28 cellular contexts compared by ENCODE assay signal in the genomic region with DNA sequence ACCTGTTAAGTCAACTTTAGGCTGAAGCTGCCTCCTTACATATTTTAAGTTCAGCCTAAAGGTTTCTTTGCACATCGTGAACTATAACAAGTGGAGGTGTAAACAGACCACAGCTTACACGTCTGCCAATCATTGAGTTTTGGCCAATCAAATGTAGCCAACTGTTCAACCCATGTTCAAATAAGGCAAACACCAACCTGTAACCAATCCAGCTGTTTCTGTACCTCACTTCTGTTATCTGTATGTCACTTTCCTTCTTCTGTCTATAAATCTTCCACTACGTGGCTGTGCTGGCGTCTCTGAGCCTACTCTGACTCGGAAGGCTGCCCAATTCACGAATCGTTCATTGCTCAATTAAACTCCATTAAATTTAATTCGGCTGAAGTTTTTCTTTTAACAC.
"Had no signal": no experiment of that assay in that cellular context is flagged by ENCODE, and none has a peak within 500 bp of the region (broad histone marks: within the 10 kb centered on the region; RNA-seq: fewer than 3 reads in every experiment).

No MANE protein-coding gene starts in this region.

- H3K9me3 Mint-ChIP-seq: naive thymus-derived CD8-positive, alpha-beta T cell; neural crest cell; stimulated activated naive B cell treated with anti-CD40 and anti-IgM and Interleukin-4, amounts not matched to agents 10 μg/mL and 1 μg/mL and 100 μg/mL, for 72 hours had no signal

- H3K4me1 ChIP-seq: prostate gland, tibial artery, upper lobe of right lung had no signal

- H3K36me3 ChIP-seq: lower lobe of right lung, pancreas, prostate gland had no signal

- H3K9me3 ChIP-seq: left lung, lower lobe of right lung, pancreas, prostate gland, stomach, thoracic aorta, tibial artery, upper lobe of right lung had no signal

- FAIRE-seq: pancreas, urothelium cell line had no signal

- H2AFZ ChIP-seq: hepatocyte had no signal

- H3K4me2 ChIP-seq: hepatocyte had no signal

- H3K4me1 Mint-ChIP-seq: naive thymus-derived CD8-positive, alpha-beta T cell; nephron; neural crest cell; stimulated activated naive B cell treated with anti-CD40 and anti-IgM and Interleukin-4, amounts not matched to agents 10 μg/mL and 1 μg/mL and 100 μg/mL, for 72 hours had no signal

- H3K27ac Mint-ChIP-seq: stimulated activated naive B cell treated with anti-CD40 and anti-IgM and Interleukin-4, amounts not matched to agents 10 μg/mL and 1 μg/mL and 100 μg/mL, for 72 hours had no signal

- ATAC-seq: left cardiac atrium; left lung; lower lobe of right lung; naive thymus-derived CD8-positive, alpha-beta T cell; right cardiac atrium; sciatic nerve; stimulated activated naive B cell treated with anti-CD40 and anti-IgM and Interleukin-4, amounts not matched to agents 10 μg/mL and 1 μg/mL and 100 μg/mL, for 72 hours; stimulated activated naive CD8-positive, alpha-beta T cell treated with anti-CD3 and anti-CD28 coated beads, Interleukin-15, Interleukin-2, amounts not matched to agents 100 U/mL and 50 U/mL, for 24 hours; upper lobe of right lung had no signal

- H3K27ac ChIP-seq: hepatocyte, left lung, lower lobe of right lung, prostate gland, skin epidermis, stomach, thoracic aorta, tibial artery, upper lobe of right lung had no signal

- H3K4me3 Mint-ChIP-seq: naive thymus-derived CD8-positive, alpha-beta T cell; nephron; neural crest cell; stimulated activated naive B cell treated with anti-CD40 and anti-IgM and Interleukin-4, amounts not matched to agents 10 μg/mL and 1 μg/mL and 100 μg/mL, for 72 hours had no signal

- DNase-seq: islet precursor cell; left cardiac atrium; left lung; lower lobe of right lung; naive thymus-derived CD8-positive, alpha-beta T cell; nucleus accumbens; pancreas; posterior cingulate gyrus; retina; right cardiac atrium; stimulated activated CD4-positive, alpha-beta T cell treated with anti-CD3 and anti-CD28 coated beads, Interleukin-12 subunit alpha, Interleukin-12 subunit beta, amount 100 ng/mL, for 4 hours; stimulated activated CD4-positive, alpha-beta T cell treated with anti-CD3 and anti-CD28 coated beads, Interleukin-15, amount 100 ng/mL, for 24 hours; stimulated activated CD4-positive, alpha-beta T cell treated with anti-CD3 and anti-CD28 coated beads, Interleukin-2, amount 100 ng/mL, for 24 hours; stimulated activated CD4-positive, alpha-beta T cell treated with anti-CD3 and anti-CD28 coated beads, Interleukin-4, amount 100 ng/mL, for 1 hour; stimulated activated naive B cell treated with anti-CD40 and anti-IgM and Interleukin-4, amounts not matched to agents 10 μg/mL and 1 μg/mL and 100 μg/mL, for 72 hours; stimulated activated naive CD8-positive, alpha-beta T cell treated with anti-CD3 and anti-CD28 coated beads, Interleukin-15, Interleukin-2, amounts not matched to agents 100 U/mL and 50 U/mL, for 24 hours; stomach; tibial artery; trophoblast cell; upper lobe of right lung had no signal

- H3K27me3 Mint-ChIP-seq: naive thymus-derived CD8-positive, alpha-beta T cell; stimulated activated naive B cell treated with anti-CD40 and anti-IgM and Interleukin-4, amounts not matched to agents 10 μg/mL and 1 μg/mL and 100 μg/mL, for 72 hours had no signal

- H3K27me3 ChIP-seq: hepatocyte, left lung, pancreas, stomach, tibial artery, upper lobe of right lung had no signal

- H3K79me2 ChIP-seq: hepatocyte had no signal

- H3K4me3 ChIP-seq: hepatocyte, left lung, lower lobe of right lung, pancreas, prostate gland, skin epidermis, stomach, thoracic aorta, tibial artery, upper lobe of right lung had no signal
